Comparison of ENCODE assay signal across 2 cellular contexts in the genomic region with DNA sequence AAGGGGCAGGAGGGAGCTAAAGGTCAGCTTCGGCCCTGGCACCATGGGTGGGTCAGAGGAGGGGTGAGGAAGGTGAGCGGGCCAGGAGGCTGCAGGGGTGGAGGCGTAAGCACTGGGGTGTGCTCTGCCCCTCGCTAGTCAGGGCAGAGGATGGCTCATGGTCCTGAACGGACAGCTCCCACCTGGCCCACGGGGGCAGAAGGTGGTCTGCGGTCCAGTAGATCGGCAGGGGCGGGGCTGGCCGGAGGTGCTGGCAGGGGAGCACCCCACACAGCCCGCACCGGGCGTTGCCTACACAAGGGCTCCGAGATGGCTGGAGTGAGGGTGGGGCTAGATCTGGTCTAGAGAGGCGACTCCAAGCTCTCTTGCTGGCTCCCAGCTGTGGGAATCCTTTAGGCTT.
A peak's percentile ranks its signal among the peaks of the same experiment; 100 is the strongest.
TF ChIP-seq lines count a peak whose summit lies in the region.

No MANE protein-coding gene starts in this region.

TF ChIP-seq in PFSK-1, 5 proteins besides CTCF, POLR2A, EP300 and RAD21:
- TF ChIP-seq, protein P1, sequence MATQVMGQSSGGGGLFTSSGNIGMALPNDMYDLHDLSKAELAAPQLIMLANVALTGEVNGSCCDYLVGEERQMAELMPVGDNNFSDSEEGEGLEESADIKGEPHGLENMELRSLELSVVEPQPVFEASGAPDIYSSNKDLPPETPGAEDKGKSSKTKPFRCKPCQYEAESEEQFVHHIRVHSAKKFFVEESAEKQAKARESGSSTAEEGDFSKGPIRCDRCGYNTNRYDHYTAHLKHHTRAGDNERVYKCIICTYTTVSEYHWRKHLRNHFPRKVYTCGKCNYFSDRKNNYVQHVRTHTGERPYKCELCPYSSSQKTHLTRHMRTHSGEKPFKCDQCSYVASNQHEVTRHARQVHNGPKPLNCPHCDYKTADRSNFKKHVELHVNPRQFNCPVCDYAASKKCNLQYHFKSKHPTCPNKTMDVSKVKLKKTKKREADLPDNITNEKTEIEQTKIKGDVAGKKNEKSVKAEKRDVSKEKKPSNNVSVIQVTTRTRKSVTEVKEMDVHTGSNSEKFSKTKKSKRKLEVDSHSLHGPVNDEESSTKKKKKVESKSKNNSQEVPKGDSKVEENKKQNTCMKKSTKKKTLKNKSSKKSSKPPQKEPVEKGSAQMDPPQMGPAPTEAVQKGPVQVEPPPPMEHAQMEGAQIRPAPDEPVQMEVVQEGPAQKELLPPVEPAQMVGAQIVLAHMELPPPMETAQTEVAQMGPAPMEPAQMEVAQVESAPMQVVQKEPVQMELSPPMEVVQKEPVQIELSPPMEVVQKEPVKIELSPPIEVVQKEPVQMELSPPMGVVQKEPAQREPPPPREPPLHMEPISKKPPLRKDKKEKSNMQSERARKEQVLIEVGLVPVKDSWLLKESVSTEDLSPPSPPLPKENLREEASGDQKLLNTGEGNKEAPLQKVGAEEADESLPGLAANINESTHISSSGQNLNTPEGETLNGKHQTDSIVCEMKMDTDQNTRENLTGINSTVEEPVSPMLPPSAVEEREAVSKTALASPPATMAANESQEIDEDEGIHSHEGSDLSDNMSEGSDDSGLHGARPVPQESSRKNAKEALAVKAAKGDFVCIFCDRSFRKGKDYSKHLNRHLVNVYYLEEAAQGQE (IDR thresholded peaks at IDR 0.05; ENCODE audit: insufficient read depth in 1 of 2, low read depth in 2 of 2, low read length in 2 of 2): peak; percentile 78 to 88
- no peak for TF ChIP-seq TAF1 (IDR thresholded peaks at IDR 0.05; ENCODE audit: borderline replicate concordance, insufficient read depth, low read length)

TF ChIP-seq in K562, 482 proteins besides CTCF, POLR2A, EP300 and RAD21 (continued from another document):
- TF ChIP-seq, protein P1 (CRISPR knock-in tag; IDR thresholded peaks at IDR 0.05; ENCODE audit: low read depth): peak; percentile 68; the same call in 1 of the 2 replicates
- TF ChIP-seq LCOR (CRISPR knock-in tag; IDR thresholded peaks at IDR 0.05) (no peak), ZBTB7A (IDR thresholded peaks at IDR 0.05; ENCODE audit: borderline replicate concordance, control insufficient read depth, low read depth, low read length) (peak; percentile 49; the same call in 1 of the 2 replicates), CREM (IDR thresholded peaks at IDR 0.05; ENCODE audit: low read depth) (no peak)
- TF ChIP-seq, protein P2, sequence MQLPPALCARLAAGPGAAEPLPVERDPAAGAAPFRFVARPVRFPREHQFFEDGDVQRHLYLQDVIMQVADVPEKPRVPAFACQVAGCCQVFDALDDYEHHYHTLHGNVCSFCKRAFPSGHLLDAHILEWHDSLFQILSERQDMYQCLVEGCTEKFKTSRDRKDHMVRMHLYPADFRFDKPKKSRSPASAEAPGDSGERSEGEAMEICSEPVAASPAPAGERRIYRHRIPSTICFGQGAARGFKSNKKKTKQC (CRISPR knock-in tag; IDR thresholded peaks at IDR 0.05): no peak
